8 cellular contexts compared by ENCODE assay signal in genomic region chr7:35802649-35803048, GRCh38. TPM values are rescaled to one million over a fixed set of nuclear protein-coding genes. Genes with fewer than 3 reads are reported as not detected.
A peak's percentile ranks its signal among the peaks of the same experiment; 100 is the strongest.
DNase-seq lines count a peak whose midpoint lies in the region.

No MANE protein-coding gene starts in this region.

- peaks cover 18 to 57% (median 32%) of the 10 kb centered on the region in 10 experiments for H3K4me1 ChIP-seq in BLaER1 treated with 17β-estradiol and CSF1 and Interleukin-3, amounts not matched to agents 10 nM and 100 nM
- peaks cover 5% of the 10 kb centered on the region for H3K4me1 ChIP-seq in mucosa of stomach (ENCODE audit: control insufficient read depth, insufficient read depth, low read length)

- peaks cover 0 to 39% (median 36%) of the 10 kb centered on the region in 11 experiments; a peak in 20 of 22 replicates for H3K36me3 ChIP-seq in BLaER1 treated with 17β-estradiol and CSF1 and Interleukin-3, amounts not matched to agents 10 nM and 100 nM
- no peaks in the 10 kb centered on the region for H3K36me3 ChIP-seq in mucosa of stomach (ENCODE audit: control insufficient read depth, insufficient read depth, low read length)

- DNase-seq in LHCN-M2 (ENCODE audit: low read depth) (peak; percentile 34), astrocyte of the hippocampus (ENCODE audit: low read depth, low spot score) (peak; percentile 24), COLO668 (lab: John Stamatoyannopoulos, UW; ENCODE audit: unreplicated experiment) (no peak), NCI-H2171 treated with DMSO at 0.1 percent for 48 hours (lab: John Stamatoyannopoulos, UW) (no peak), DMS114 treated with DMSO at 0.1 percent for 48 hours (lab: John Stamatoyannopoulos, UW; ENCODE audit: unreplicated experiment) (no peak), cerebellar nuclear complex (lab: John Stamatoyannopoulos, UW) (no peak)

- H4K20me1 ChIP-seq in BLaER1 treated with 17β-estradiol and CSF1 and Interleukin-3, amounts not matched to agents 10 nM and 100 nM = peaks cover 51 to 62% (median 58%) of the 10 kb centered on the region in 11 experiments

- H3K4me3 ChIP-seq in BLaER1 treated with 17β-estradiol and CSF1 and Interleukin-3, amounts not matched to agents 10 nM and 100 nM = peak overlapping the region; percentile 84 to 94 (median 88)
- H3K4me3 ChIP-seq in mucosa of stomach (ENCODE audit: low read length) = no peak overlapping the region

- H3K27ac ChIP-seq in BLaER1 treated with 17β-estradiol and CSF1 and Interleukin-3, amounts not matched to agents 10 nM and 100 nM = peak overlapping the region in 9 of 11 experiments; percentile 91 to 99 (median 97); a peak in 17 of 22 replicates

- H3K27me3 ChIP-seq in BLaER1 treated with 17β-estradiol and CSF1 and Interleukin-3, amounts not matched to agents 10 nM and 100 nM = no peaks in the 10 kb centered on the region
- no peaks in the 10 kb centered on the region for H3K27me3 ChIP-seq in mucosa of stomach (ENCODE audit: control insufficient read depth, insufficient read depth, low read length)

- H3K4me2 ChIP-seq in BLaER1 treated with 17β-estradiol and CSF1 and Interleukin-3, amounts not matched to agents 10 nM and 100 nM = peak overlapping the region; percentile 81 to 98 (median 89)

- peak overlapping the region; percentile 94 to 99 (median 97) for H3K9ac ChIP-seq in BLaER1 treated with 17β-estradiol and CSF1 and Interleukin-3, amounts not matched to agents 10 nM and 100 nM
- peak overlapping the region; percentile 95 for H3K9ac ChIP-seq in mucosa of stomach (ENCODE audit: low read length)

- H3K9me3 ChIP-seq in BLaER1 treated with 17β-estradiol and CSF1 and Interleukin-3, amounts not matched to agents 10 nM and 100 nM (replicated peaks in 1 of 11) = peaks cover 0 to 23% (median 16%) of the 10 kb centered on the region in 11 experiments; a peak in 19 of 22 replicates
- H3K9me3 ChIP-seq in mucosa of stomach (ENCODE audit: control insufficient read depth, low read length) = no peaks in the 10 kb centered on the region

RNA-seq across cellular contexts. Expression of gene SEPTIN7, which starts 1.8 kb away (rescaled TPM):
- 486 and 502 TPM in 2 replicates for total RNA-seq in LHCN-M2 (2014; rRNA removed)
- 237 TPM for polyA plus RNA-seq in LHCN-M2 (2012)

Comparison
In these comparisons a context has a peak if more than half of its experiments do, and no peak if none do; other contexts are left out.
1. DNase-seq: peak in LHCN-M2 (single experiment) and astrocyte of the hippocampus (single experiment); none in COLO668 (single experiment), NCI-H2171 treated with DMSO at 0.1 percent for 48 hours (single experiment), DMS114 treated with DMSO at 0.1 percent for 48 hours (single experiment) and cerebellar nuclear complex (0 of 2).